Comparison of ENCODE assay signal across 24 cellular contexts in the genomic region with DNA sequence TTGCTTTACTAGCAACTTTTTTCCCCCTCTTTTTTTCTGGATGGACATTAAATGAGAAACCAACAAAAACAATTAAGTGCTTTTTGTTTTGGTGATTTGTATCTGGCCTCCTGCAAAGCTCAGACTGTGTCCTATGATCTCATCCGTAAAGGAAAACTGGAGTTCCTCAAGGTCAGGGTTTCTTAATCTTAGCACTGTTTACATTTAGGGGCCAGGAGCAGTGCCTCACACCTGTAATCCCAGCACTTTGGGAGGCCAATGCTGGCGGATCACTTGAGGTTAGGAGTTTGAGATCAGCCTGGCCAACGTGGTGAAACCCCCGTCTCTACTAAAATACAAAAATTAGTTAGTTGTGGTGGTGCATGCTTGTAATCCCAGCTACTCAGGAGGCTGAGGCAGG. TPM values are rescaled to one million over a fixed set of nuclear protein-coding genes. Genes with fewer than 3 reads are reported as not detected.
A peak's percentile ranks its signal among the peaks of the same experiment; 100 is the strongest.
DNase-seq lines count a peak whose midpoint lies in the region; ATAC-seq and TF ChIP-seq lines count a peak whose summit lies in the region.
"Had no signal": no experiment of that assay in that cellular context is flagged by ENCODE, and none has a peak within 500 bp of the region (broad histone marks: within the 10 kb centered on the region; RNA-seq: fewer than 3 reads in every experiment).

No MANE protein-coding gene starts in this region.

- CTCF ChIA-PET in WTC11 (lab: Charles Lee), result no interaction called here

- H2BK120ac ChIP-seq in H9 (ENCODE audit: low read depth, low read length, poor library complexity, severe bottlenecking) (no peak overlapping the region), mesendoderm (ENCODE audit: low read depth, low read length) (no peak overlapping the region)

- WGBS in H9 (ENCODE audit: extremely low coverage, insufficient read length, low lambda C conversion rate), result no CpG with 5 or more reads among the region's 4 CpGs
- 62 to 65% methylated on average over 3 of the region's 4 CpGs for WGBS in endodermal cell (ENCODE audit: insufficient coverage in 1 of 2, insufficient read length in 1 of 2), 2 experiments
- WGBS in mesendoderm (ENCODE audit: extremely low coverage, insufficient coverage, low lambda C conversion rate), result no CpG with 5 or more reads among the region's 4 CpGs
- 73 to 78% methylated on average over 4 of the region's 4 CpGs for WGBS in aorta, 2 donors

- ATAC-seq in WTC11, result no peak
- no peak for ATAC-seq in aorta (ENCODE audit: low FRiP score)
- ATAC-seq: A549, GM12878 had no signal

- no peak overlapping the region for H3K4me2 ChIP-seq in H9 (ENCODE audit: insufficient read depth, insufficient read length, low read length)
- H3K4me2 ChIP-seq in mesendoderm (ENCODE audit: low read length), result no peak overlapping the region
- H3K4me2 ChIP-seq: A549; BLaER1 treated with 17β-estradiol and CSF1 and Interleukin-3, amounts not matched to agents 10 nM and 100 nM had no signal

- H3K4me3 ChIP-seq in endodermal cell (ENCODE audit: low read length) (no peak overlapping the region), mesendoderm (ENCODE audit: low read length) (no peak overlapping the region), aorta (ENCODE audit: low read length in 2 of 2) (no peak overlapping the region)
- H3K4me3 ChIP-seq: A549; BLaER1 treated with 17β-estradiol and CSF1 and Interleukin-3, amounts not matched to agents 10 nM and 100 nM; GM12878 had no signal

- no peak overlapping the region for H3K27ac ChIP-seq in H9 (ENCODE audit: insufficient read length, low read depth, low read length)
- H3K27ac ChIP-seq in endodermal cell (ENCODE audit: low read depth, low read length), result no peak overlapping the region
- no peak overlapping the region for H3K27ac ChIP-seq in mesendoderm (ENCODE audit: low read depth, low read length)
- H3K27ac ChIP-seq in aorta (ENCODE audit: low read depth in 1 of 2, low read length in 2 of 2), result no peak overlapping the region
- H3K27ac ChIP-seq: A549; BLaER1 treated with 17β-estradiol and CSF1 and Interleukin-3, amounts not matched to agents 10 nM and 100 nM had no signal

- H3K36me3 Mint-ChIP-seq in H9 (ENCODE audit: insufficient read depth in 1 of 3, low read depth in 3 of 3) (peaks cover 0 to 13% (median 8%) of the 10 kb centered on the region in 3 experiments; a peak in 5 of 7 replicates), WTC11 (peaks cover 5% of the 10 kb centered on the region), endodermal cell (ENCODE audit: low read depth) (peaks cover 24% of the 10 kb centered on the region), progenitor cell of endocrine pancreas (ENCODE audit: insufficient read depth) (peaks cover 11% of the 10 kb centered on the region)

- H2BK15ac ChIP-seq in H9 (ENCODE audit: low read depth, low read length) (no peak overlapping the region), mesendoderm (replicated peaks; ENCODE audit: low read depth) (no peak overlapping the region)

- no peak overlapping the region for H3K14ac ChIP-seq in H9 (ENCODE audit: insufficient read depth, low read length)

- H3T11ph ChIP-seq in H9 (ENCODE audit: low read length), result no peak overlapping the region

- H3K4me1 ChIP-seq in H9 (ENCODE audit: insufficient read depth, low read length), result no peaks in the 10 kb centered on the region
- H3K4me1 ChIP-seq in endodermal cell (ENCODE audit: control insufficient read depth, insufficient read depth, low read length), result no peaks in the 10 kb centered on the region
- H3K4me1 ChIP-seq in mesendoderm (ENCODE audit: control insufficient read depth, low read depth, low read length), result no peaks in the 10 kb centered on the region
- no peaks in the 10 kb centered on the region for H3K4me1 ChIP-seq in aorta (ENCODE audit: control insufficient read depth in 1 of 2, insufficient read depth in 2 of 2, low read length in 2 of 2)
- H3K4me1 ChIP-seq: BE2C had no signal

- H2AK5ac ChIP-seq in H9 (ENCODE audit: insufficient read length, low read length) (no peak overlapping the region), mesendoderm (ENCODE audit: low read length) (no peak overlapping the region)

- H3K9me3 Mint-ChIP-seq in H9, result no peaks in the 10 kb centered on the region
- H3K9me3 Mint-ChIP-seq in WTC11, result no peaks in the 10 kb centered on the region
- H3K9me3 Mint-ChIP-seq in endodermal cell, result no peaks in the 10 kb centered on the region
- H3K9me3 Mint-ChIP-seq in progenitor cell of endocrine pancreas (ENCODE audit: low read depth), result no peaks in the 10 kb centered on the region
- H3K9me3 Mint-ChIP-seq: CD4-positive, alpha-beta T cell; CD8-positive, alpha-beta memory T cell had no signal

- H3K4me3 Mint-ChIP-seq in H9 (no peak overlapping the region), WTC11 (no peak overlapping the region), endodermal cell (no peak overlapping the region), progenitor cell of endocrine pancreas (ENCODE audit: low read depth) (no peak overlapping the region)
- H3K4me3 Mint-ChIP-seq: CD14-positive monocyte; CD4-positive, alpha-beta T cell; CD8-positive, alpha-beta memory T cell had no signal

- peaks cover 18% of the 10 kb centered on the region for H3K36me3 ChIP-seq in endodermal cell (ENCODE audit: control insufficient read depth, insufficient read depth, low read length)
- no peaks in the 10 kb centered on the region for H3K36me3 ChIP-seq in mesendoderm (ENCODE audit: control insufficient read depth, insufficient read depth, low read length)
- H3K36me3 ChIP-seq in aorta (ENCODE audit: control insufficient read depth in 1 of 2, insufficient read depth in 2 of 2, low read length in 1 of 2), result peaks cover 5 to 7% of the 10 kb centered on the region in 2 donors
- H3K36me3 ChIP-seq: BE2C had no signal

- POLR2A ChIA-PET in WTC11 (lab: Charles Lee), result no interaction called here

- intact Hi-C loops in aorta (cut with DNase I), result no loop called here

- H3K79me1 ChIP-seq in H9 (ENCODE audit: insufficient read depth, low read depth, low read length, poor library complexity, severe bottlenecking) (no peaks in the 10 kb centered on the region), mesendoderm (ENCODE audit: low read length) (no peaks in the 10 kb centered on the region)

- no peak overlapping the region for H4K91ac ChIP-seq in H9 (ENCODE audit: insufficient read length, low read depth, low read length)

- no peak overlapping the region for H3K23ac ChIP-seq in H9 (ENCODE audit: insufficient read length, low read depth, low read length)
- no peak overlapping the region for H3K23ac ChIP-seq in mesendoderm (ENCODE audit: low read length)

- H3K56ac ChIP-seq in H9 (ENCODE audit: insufficient read length, low read depth, low read length), result no peak overlapping the region
- no peak overlapping the region for H3K56ac ChIP-seq in mesendoderm (ENCODE audit: low read length)

- H2BK5ac ChIP-seq in H9 (ENCODE audit: insufficient read length, low read length), result no peak overlapping the region
- no peak overlapping the region for H2BK5ac ChIP-seq in mesendoderm (ENCODE audit: low read length)

- H3K27ac Mint-ChIP-seq in H9 (peak overlapping the region in 2 of 3 experiments; percentile 14 to 32; a peak in 1 of 7 replicates), WTC11 (peak overlapping the region; percentile 9; the same call in 1 of the 2 replicates), endodermal cell (peak overlapping the region; percentile 56), progenitor cell of endocrine pancreas (no peak overlapping the region)
- H3K27ac Mint-ChIP-seq: CD4-positive, alpha-beta T cell had no signal

- H4K8ac ChIP-seq in H9 (replicated peaks; ENCODE audit: insufficient read length, low read depth, low read length), result no peak overlapping the region
- H4K8ac ChIP-seq in mesendoderm (ENCODE audit: low read depth, low read length), result no peak overlapping the region

- no peak for TF ChIP-seq CTCF in H9 (conservative IDR thresholded peaks at IDR 0.05)
- no peak for TF ChIP-seq CTCF in WTC11 (IDR thresholded peaks at IDR 0.05)
- TF ChIP-seq CTCF in endodermal cell (conservative IDR thresholded peaks at IDR 0.05), result no peak
- no peak for TF ChIP-seq CTCF in progenitor cell of endocrine pancreas (IDR thresholded peaks at IDR 0.05; ENCODE audit: unreplicated experiment)

- H3K27me3 Mint-ChIP-seq in H9 (ENCODE audit: low read depth) (no peaks in the 10 kb centered on the region), WTC11 (ENCODE audit: low read depth) (no peaks in the 10 kb centered on the region), endodermal cell (ENCODE audit: insufficient read depth) (no peaks in the 10 kb centered on the region), progenitor cell of endocrine pancreas (no peaks in the 10 kb centered on the region)
- H3K27me3 Mint-ChIP-seq: CD4-positive, alpha-beta T cell; CD8-positive, alpha-beta memory T cell had no signal

- H3K4ac ChIP-seq in H9 (ENCODE audit: low read depth, low read length) (no peak overlapping the region), mesendoderm (ENCODE audit: low read depth, low read length) (no peak overlapping the region)

- H3K4me1 Mint-ChIP-seq in H9 (peaks cover 0 to 3% of the 10 kb centered on the region in 2 experiments; a peak in 2 of 4 replicates), WTC11 (peaks cover 3% of the 10 kb centered on the region), endodermal cell (peaks cover 4% of the 10 kb centered on the region), progenitor cell of endocrine pancreas (ENCODE audit: low read depth) (peaks cover 21% of the 10 kb centered on the region)
- H3K4me1 Mint-ChIP-seq: CD14-positive monocyte had no signal

- H3K9ac ChIP-seq in H9 (ENCODE audit: extremely low read depth, insufficient read length, low read length) (no peak overlapping the region), endodermal cell (ENCODE audit: extremely low read depth, low read length, poor library complexity, severe bottlenecking) (no peak overlapping the region), mesendoderm (ENCODE audit: low read length) (no peak overlapping the region)
- H3K9ac ChIP-seq: BLaER1 treated with 17β-estradiol and CSF1 and Interleukin-3, amounts not matched to agents 10 nM and 100 nM had no signal

- H2BK12ac ChIP-seq in H9 (ENCODE audit: insufficient read length, low read depth, low read length), result no peak overlapping the region

- H3K23me2 ChIP-seq in H9 (ENCODE audit: insufficient read length, low read depth, low read length, poor library complexity, severe bottlenecking), result no peaks in the 10 kb centered on the region

- no peaks in the 10 kb centered on the region for H4K20me1 ChIP-seq in H9 (ENCODE audit: control insufficient read depth, insufficient read depth, insufficient read length)
- H4K20me1 ChIP-seq: BLaER1 treated with 17β-estradiol and CSF1 and Interleukin-3, amounts not matched to agents 10 nM and 100 nM had no signal

- no peaks in the 10 kb centered on the region for H3K79me2 ChIP-seq in H9 (ENCODE audit: insufficient read depth, low read length)
- no peaks in the 10 kb centered on the region for H3K79me2 ChIP-seq in mesendoderm (ENCODE audit: control insufficient read depth, insufficient read depth, low read length)

- H4K5ac ChIP-seq in H9 (ENCODE audit: insufficient read length, low read depth, low read length) (no peak overlapping the region), mesendoderm (ENCODE audit: low read length) (no peak overlapping the region)

- no peak overlapping the region for H2AFZ ChIP-seq in H9 (ENCODE audit: low read length)

- H3K27me3 ChIP-seq in H9 (ENCODE audit: insufficient read depth, low read length) (no peaks in the 10 kb centered on the region), endodermal cell (ENCODE audit: control insufficient read depth, insufficient read depth, low read length, poor library complexity, severe bottlenecking) (no peaks in the 10 kb centered on the region), mesendoderm (ENCODE audit: insufficient read depth, low read length, poor library complexity) (no peaks in the 10 kb centered on the region), aorta (ENCODE audit: control insufficient read depth in 1 of 2, insufficient read depth in 2 of 2, low read length in 1 of 2) (no peaks in the 10 kb centered on the region)
- H3K27me3 ChIP-seq: BE2C; BLaER1 treated with 17β-estradiol and CSF1 and Interleukin-3, amounts not matched to agents 10 nM and 100 nM had no signal

- H3K9me3 ChIP-seq in H9 (ENCODE audit: control insufficient read depth, low read depth, low read length), result no peaks in the 10 kb centered on the region
- no peaks in the 10 kb centered on the region for H3K9me3 ChIP-seq in endodermal cell (ENCODE audit: control insufficient read depth, low read length)
- no peaks in the 10 kb centered on the region for H3K9me3 ChIP-seq in aorta (ENCODE audit: control insufficient read depth, low read length)
- H3K9me3 ChIP-seq: A549; BE2C; BLaER1 treated with 17β-estradiol and CSF1 and Interleukin-3, amounts not matched to agents 10 nM and 100 nM had no signal

- DNase-seq in H9 (no peak), WTC11 (ENCODE audit: low spot score) (no peak), endodermal cell (no peak), iris pigment epithelial cell (ENCODE audit: low read depth) (peak; percentile 17), mesendoderm (no peak), aorta (no peak), progenitor cell of endocrine pancreas (ENCODE audit: low spot score, unreplicated experiment) (no peak), pons (ENCODE audit: low spot score) (no peak)
- DNase-seq: 8988T; ACHN; AML-193; BE2C; CD4-positive, alpha-beta T cell; CD8-positive, alpha-beta memory T cell; DMS 273 treated with DMSO at 0.1 percent for 48 hours; DMS79; EL; GDM1; GOT3; HCEC 1CT had no signal

- H2BK20ac ChIP-seq in H9 (ENCODE audit: low read depth, low read length, poor library complexity, severe bottlenecking), result no peak overlapping the region

- no peak overlapping the region for H3K18ac ChIP-seq in H9 (ENCODE audit: insufficient read length, low read depth, low read length)
- no peak overlapping the region for H3K18ac ChIP-seq in mesendoderm (ENCODE audit: low read length)

RNA-seq across cellular contexts. Expression of a gene that starts 28.0 kb away (rescaled TPM):
- 6.8 and 7.7 TPM in 2 replicates for total RNA-seq in H9 (2021)
- total RNA-seq in WTC11 (2021), result 8.8 to 10.6 TPM (median 9.5 TPM) in 3 replicates
- 10 to 100 TPM; 15.6 to 16.5 TPM for total RNA-seq in endodermal cell
- 10.0 TPM for polyA plus RNA-seq in endodermal cell (2013, experiment 1 of 2)
- 9.2 TPM for polyA plus RNA-seq in endodermal cell (2013, experiment 2 of 2)
- 3.2 TPM for polyA plus RNA-seq in mesendoderm (2013, experiment 1 of 2)
- 3.1 TPM for polyA plus RNA-seq in mesendoderm (2013, experiment 2 of 2)
- total RNA-seq in aorta, result 10 to 100 TPM in 1 of 2 donors, 1 to 10 TPM in 1; 9.9 to 12.1 TPM
- 1 to 10 TPM; 3.9 to 5.3 TPM for polyA plus RNA-seq in aorta
- total RNA-seq in progenitor cell of endocrine pancreas, result 13.9 and 14.2 TPM in 2 replicates

RNA-seq across cellular contexts. Expression of a gene that starts 28.1 kb away (rescaled TPM):
- total RNA-seq in H9 (2021) (0.61 and 0.66 TPM in 2 replicates), WTC11 (2021) (0.48 to 0.98 TPM (median 0.73 TPM) in 3 replicates), endodermal cell (1 to 10 TPM; 2.6 to 2.9 TPM), aorta (1 to 10 TPM; 4.6 to 6.3 TPM), progenitor cell of endocrine pancreas (4.5 and 5.6 TPM in 2 replicates)
- 3.4 TPM for polyA plus RNA-seq in endodermal cell (2013, experiment 1 of 2)
- polyA plus RNA-seq in endodermal cell (2013, experiment 2 of 2), result 2.8 TPM
- polyA plus RNA-seq in mesendoderm (2013, experiment 1 of 2), result 0.56 TPM
- polyA plus RNA-seq in mesendoderm (2013, experiment 2 of 2), result 0.55 TPM
- 1 to 10 TPM; 2.0 to 6.3 TPM for polyA plus RNA-seq in aorta

RNA-seq across cellular contexts. Expression of a gene that starts 41.0 kb away (rescaled TPM):
- total RNA-seq in H9 (2021) (12.0 and 15.4 TPM in 2 replicates), WTC11 (2021) (9.1 to 10.5 TPM (median 10.4 TPM) in 3 replicates), endodermal cell (10 to 100 TPM; 18.0 to 18.1 TPM), aorta (10 to 100 TPM; 17.5 to 21.5 TPM), progenitor cell of endocrine pancreas (20.8 and 22.9 TPM in 2 replicates)
- 18.3 TPM for polyA plus RNA-seq in endodermal cell (2013, experiment 1 of 2)
- 14.0 TPM for polyA plus RNA-seq in endodermal cell (2013, experiment 2 of 2)
- polyA plus RNA-seq in mesendoderm (2013, experiment 1 of 2), result 5.3 TPM
- 4.9 TPM for polyA plus RNA-seq in mesendoderm (2013, experiment 2 of 2)
- 10 to 100 TPM; 14.1 to 25.8 TPM for polyA plus RNA-seq in aorta

RNA-seq across cellular contexts. Expression of a gene that starts 41.2 kb away (rescaled TPM):
- total RNA-seq in H9 (2021) (0.79 and 0.92 TPM in 2 replicates), WTC11 (2021) (0.26 to 0.66 TPM (median 0.46 TPM) in 3 replicates), endodermal cell (1 to 10 TPM in 1 of 2 donors, under 1 TPM in 1; 0.97 to 1.3 TPM), aorta (1 to 10 TPM; 4.7 to 6.7 TPM), progenitor cell of endocrine pancreas (3.4 and 3.7 TPM in 2 replicates)
- polyA plus RNA-seq in endodermal cell (2013, experiment 1 of 2), result 3.7 TPM
- 2.6 TPM for polyA plus RNA-seq in endodermal cell (2013, experiment 2 of 2)
- polyA plus RNA-seq in mesendoderm (2013, experiment 1 of 2), result 0.41 TPM
- 0.34 TPM for polyA plus RNA-seq in mesendoderm (2013, experiment 2 of 2)
- 1 to 10 TPM; 4.3 to 4.4 TPM for polyA plus RNA-seq in aorta
